ENCODE assay signal across 8 cellular contexts in genomic region chr1:26360051-26360806, GRCh38. TPM values are rescaled to one million over a fixed set of nuclear protein-coding genes. Genes with fewer than 3 reads are reported as not detected.
DNase-seq lines count a peak whose midpoint lies in the region; ATAC-seq and TF ChIP-seq lines count a peak whose summit lies in the region.

No MANE protein-coding gene starts in this region.

- ATAC-seq in GM19452 (IDR thresholded peaks at IDR 0.05; ENCODE audit: unreplicated experiment): no peak

- peaks cover 0 to 4% (median 4%) of the 10 kb centered on the region in 3 donors for H3K36me3 Mint-ChIP-seq in immature natural killer cell
- peaks cover 0 to 3% of the 10 kb centered on the region in 2 donors for H3K36me3 Mint-ChIP-seq in CD14-positive monocyte

- H3K4me3 Mint-ChIP-seq in immature natural killer cell: peak overlapping the region; percentile 10 to 67 (median 53)
- H3K4me3 Mint-ChIP-seq in CD14-positive monocyte: peak overlapping the region in 1 of 2 donors; percentile 75

- DNase-seq in SK-N-MC (ENCODE audit: low read depth, low spot score): no peak
- peak; percentile 82 for DNase-seq in activated effector memory CD4-positive, alpha-beta T cell treated with anti-CD3 and anti-CD28 coated beads, Interleukin-2, amount 50 U/mL, for 16 hours
- peak in 1 of 3 donors; percentile 28 for DNase-seq in immature natural killer cell
- DNase-seq in stimulated activated CD8-positive, alpha-beta memory T cell treated with anti-CD3 and anti-CD28 coated beads, Interleukin-7, amount 100 ng/mL, for 1 hour (ENCODE audit: low read depth in 2 of 2): peak; percentile 11 to 19
- DNase-seq in CD14-positive monocyte (ENCODE audit: low spot score): no peak
- no peak for DNase-seq in Kasumi-1 (lab: John Stamatoyannopoulos, UW)
- no peak for DNase-seq in NCI-H2107 (lab: John Stamatoyannopoulos, UW)

- H3K27ac ChIP-seq in SK-N-MC: no peak overlapping the region

- no peak overlapping the region for H3K9ac ChIP-seq in SK-N-MC (ENCODE audit: insufficient read length)

- TF ChIP-seq CTCF in CD14-positive monocyte (IDR thresholded peaks at IDR 0.05): no peak

- intact Hi-C loops in CD14-positive monocyte (cut with micrococcal nuclease): loop anchor here (5.0 kb wide), 1 partner anchor 253 kb away; no protein-coding TSS in a partner anchor

- H3K9me3 ChIP-seq in SK-N-MC (ENCODE audit: low read depth, low read length): no peaks in the 10 kb centered on the region

- no peak overlapping the region for H3K27ac Mint-ChIP-seq in immature natural killer cell
- H3K27ac Mint-ChIP-seq in CD14-positive monocyte: no peak overlapping the region

- H3K4me1 Mint-ChIP-seq in immature natural killer cell (peaks cover 34 to 66% of the 10 kb centered on the region in 2 donors), CD14-positive monocyte (peaks cover 29% of the 10 kb centered on the region)

- H3K9me3 Mint-ChIP-seq in immature natural killer cell (peaks cover 0 to 4% (median 0%) of the 10 kb centered on the region in 6 donors), CD14-positive monocyte (peaks cover 0 to 19% (median 3%) of the 10 kb centered on the region in 7 donors)

- peaks cover 19 to 50% (median 21%) of the 10 kb centered on the region in 3 donors for H3K27me3 Mint-ChIP-seq in immature natural killer cell (ENCODE audit: low read depth in 3 of 3)
- peaks cover 62 to 77% (median 64%) of the 10 kb centered on the region in 3 donors for H3K27me3 Mint-ChIP-seq in CD14-positive monocyte (ENCODE audit: low read depth in 3 of 3)

- peak overlapping the region; percentile 36 for H3K4me3 ChIP-seq in SK-N-MC

- H3K36me3 ChIP-seq in SK-N-MC (ENCODE audit: insufficient read depth, low read length): no peaks in the 10 kb centered on the region

RNA-seq across cellular contexts. Expression of gene CRYBG2, which starts 6.3 kb away (rescaled TPM):
- polyA plus RNA-seq in immature natural killer cell (1 to 10 TPM in 2 of 3 donors, not detected in 1; 1.2 to 1.3 TPM), CD14-positive monocyte (not detected)

RNA-seq across cellular contexts. Expression of gene ZNF683, which starts 12.3 kb away (rescaled TPM):
- 10 to 100 TPM in 2 of 3 donors, 1 to 10 TPM in 1; 4.1 to 61.3 (median 24.2) TPM for polyA plus RNA-seq in immature natural killer cell
- polyA plus RNA-seq in CD14-positive monocyte: not detected

RNA-seq across cellular contexts. Expression of gene CD52, which starts 42.5 kb away (rescaled TPM):
- polyA plus RNA-seq in immature natural killer cell: 1,000 to 10,000 TPM; 3,509 to 3,975 (median 3,639) TPM
- polyA plus RNA-seq in CD14-positive monocyte: 1,000 to 10,000 TPM; 2,617 to 4,047 TPM

RNA-seq across cellular contexts. Expression of gene LIN28A, which starts 50.4 kb away (rescaled TPM):
- polyA plus RNA-seq in immature natural killer cell: not detected
- polyA plus RNA-seq in CD14-positive monocyte: not detected

RNA-seq across cellular contexts. Expression of gene UBXN11, which starts 53.8 kb away (rescaled TPM):
- polyA plus RNA-seq in immature natural killer cell (1 to 10 TPM; 5.7 to 8.8 (median 8.3) TPM), CD14-positive monocyte (10 to 100 TPM; 48.0 to 52.1 TPM)

Comparison
In these comparisons a context has a peak if more than half of its experiments do, and no peak if none do; other contexts are left out.
1. DNase-seq: peak in activated effector memory CD4-positive, alpha-beta T cell treated with anti-CD3 and anti-CD28 coated beads, Interleukin-2, amount 50 U/mL, for 16 hours (single experiment) and stimulated activated CD8-positive, alpha-beta memory T cell treated with anti-CD3 and anti-CD28 coated beads, Interleukin-7, amount 100 ng/mL, for 1 hour (2 of 2); none in SK-N-MC (single experiment), CD14-positive monocyte (single experiment), Kasumi-1 (0 of 2) and NCI-H2107 (single experiment).
2. RNA of gene ZNF683, which starts 12.3 kb away (polyA plus RNA-seq): 4.1 to 61.3 TPM in immature natural killer cell; not detected in CD14-positive monocyte; every median in the first group is over 4 times any median in the second.